Comparison of ENCODE assay signal across 1 cellular context in the genomic region with DNA sequence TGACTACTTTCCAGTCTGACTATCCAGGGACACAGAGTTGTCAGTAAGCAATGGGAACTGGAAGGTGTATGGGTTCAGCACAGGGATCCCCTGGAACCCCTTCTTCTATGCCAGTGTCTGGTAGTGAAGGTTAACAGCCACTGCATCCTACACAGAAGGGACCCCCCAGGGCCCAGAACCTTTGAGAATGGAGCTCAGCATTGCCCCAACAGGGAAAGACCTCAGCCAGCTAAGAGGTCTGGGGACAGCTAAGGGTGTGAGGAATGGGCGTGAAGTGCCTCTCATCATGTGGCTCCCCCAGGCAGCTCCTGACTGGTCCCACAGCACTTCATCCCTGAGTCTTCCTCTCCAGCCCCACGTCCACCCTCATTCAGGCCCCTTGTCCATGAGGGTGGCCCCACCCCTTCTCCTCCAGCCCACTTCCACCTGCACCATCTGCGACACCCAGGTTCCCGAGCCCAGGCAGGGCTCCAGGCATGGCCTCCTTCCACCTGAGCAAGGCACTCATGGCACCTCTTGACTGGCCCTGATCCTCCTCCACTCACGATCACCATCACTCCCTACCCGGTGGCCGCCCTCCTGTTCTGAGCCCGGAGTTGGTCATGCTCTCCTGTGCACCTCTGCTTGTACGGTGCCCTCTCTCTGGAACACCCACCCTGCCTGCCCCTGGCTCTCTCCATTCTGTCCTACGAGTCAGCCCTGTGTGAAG.
TF ChIP-seq lines count a peak whose summit lies in the region.

No MANE protein-coding gene starts in this region.

TF ChIP-seq in H1, 55 proteins besides CTCF, POLR2A, EP300 and RAD21:
- TF ChIP-seq SIRT6 (IDR thresholded peaks at IDR 0.05; ENCODE audit: low read length), result no peak
- TF ChIP-seq CHD1 (IDR thresholded peaks at IDR 0.05; ENCODE audit: low read depth, low read length), result no peak
- no peak for TF ChIP-seq EGR1 (IDR thresholded peaks at IDR 0.05; ENCODE audit: borderline replicate concordance, low read depth, low read length)
- no peak for TF ChIP-seq RFX5 (IDR thresholded peaks at IDR 0.05; ENCODE audit: borderline replicate concordance, low read depth, low read length)
- TF ChIP-seq GTF2F1 (IDR thresholded peaks at IDR 0.05; ENCODE audit: borderline replicate concordance, low read depth, low read length), result no peak
- no peak for TF ChIP-seq BCL11A (IDR thresholded peaks at IDR 0.05; ENCODE audit: low read depth in 2 of 2, low read length in 2 of 2)
- no peak for TF ChIP-seq ASH2L (IDR thresholded peaks at IDR 0.05; ENCODE audit: low read length)
- TF ChIP-seq TBP (IDR thresholded peaks at IDR 0.05; ENCODE audit: low read depth, low read length), result no peak
- no peak for TF ChIP-seq POLR2AphosphoS5 (IDR thresholded peaks at IDR 0.05; ENCODE audit: low read depth, low read length)
- TF ChIP-seq, protein P1, sequence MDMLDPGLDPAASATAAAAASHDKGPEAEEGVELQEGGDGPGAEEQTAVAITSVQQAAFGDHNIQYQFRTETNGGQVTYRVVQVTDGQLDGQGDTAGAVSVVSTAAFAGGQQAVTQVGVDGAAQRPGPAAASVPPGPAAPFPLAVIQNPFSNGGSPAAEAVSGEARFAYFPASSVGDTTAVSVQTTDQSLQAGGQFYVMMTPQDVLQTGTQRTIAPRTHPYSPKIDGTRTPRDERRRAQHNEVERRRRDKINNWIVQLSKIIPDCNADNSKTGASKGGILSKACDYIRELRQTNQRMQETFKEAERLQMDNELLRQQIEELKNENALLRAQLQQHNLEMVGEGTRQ (IDR thresholded peaks at IDR 0.05; ENCODE audit: low read length), result no peak
- TF ChIP-seq CTBP2 (IDR thresholded peaks at IDR 0.05; ENCODE audit: borderline replicate concordance, insufficient read depth, insufficient read length, low read length), result no peak
- no peak for TF ChIP-seq HDAC2 (IDR thresholded peaks at IDR 0.05; ENCODE audit: borderline replicate concordance in 1 of 2, low read depth in 2 of 2, low read length in 2 of 2)
- no peak for TF ChIP-seq NRF1 (IDR thresholded peaks at IDR 0.05; ENCODE audit: low read depth, low read length)
- TF ChIP-seq, protein P2, sequence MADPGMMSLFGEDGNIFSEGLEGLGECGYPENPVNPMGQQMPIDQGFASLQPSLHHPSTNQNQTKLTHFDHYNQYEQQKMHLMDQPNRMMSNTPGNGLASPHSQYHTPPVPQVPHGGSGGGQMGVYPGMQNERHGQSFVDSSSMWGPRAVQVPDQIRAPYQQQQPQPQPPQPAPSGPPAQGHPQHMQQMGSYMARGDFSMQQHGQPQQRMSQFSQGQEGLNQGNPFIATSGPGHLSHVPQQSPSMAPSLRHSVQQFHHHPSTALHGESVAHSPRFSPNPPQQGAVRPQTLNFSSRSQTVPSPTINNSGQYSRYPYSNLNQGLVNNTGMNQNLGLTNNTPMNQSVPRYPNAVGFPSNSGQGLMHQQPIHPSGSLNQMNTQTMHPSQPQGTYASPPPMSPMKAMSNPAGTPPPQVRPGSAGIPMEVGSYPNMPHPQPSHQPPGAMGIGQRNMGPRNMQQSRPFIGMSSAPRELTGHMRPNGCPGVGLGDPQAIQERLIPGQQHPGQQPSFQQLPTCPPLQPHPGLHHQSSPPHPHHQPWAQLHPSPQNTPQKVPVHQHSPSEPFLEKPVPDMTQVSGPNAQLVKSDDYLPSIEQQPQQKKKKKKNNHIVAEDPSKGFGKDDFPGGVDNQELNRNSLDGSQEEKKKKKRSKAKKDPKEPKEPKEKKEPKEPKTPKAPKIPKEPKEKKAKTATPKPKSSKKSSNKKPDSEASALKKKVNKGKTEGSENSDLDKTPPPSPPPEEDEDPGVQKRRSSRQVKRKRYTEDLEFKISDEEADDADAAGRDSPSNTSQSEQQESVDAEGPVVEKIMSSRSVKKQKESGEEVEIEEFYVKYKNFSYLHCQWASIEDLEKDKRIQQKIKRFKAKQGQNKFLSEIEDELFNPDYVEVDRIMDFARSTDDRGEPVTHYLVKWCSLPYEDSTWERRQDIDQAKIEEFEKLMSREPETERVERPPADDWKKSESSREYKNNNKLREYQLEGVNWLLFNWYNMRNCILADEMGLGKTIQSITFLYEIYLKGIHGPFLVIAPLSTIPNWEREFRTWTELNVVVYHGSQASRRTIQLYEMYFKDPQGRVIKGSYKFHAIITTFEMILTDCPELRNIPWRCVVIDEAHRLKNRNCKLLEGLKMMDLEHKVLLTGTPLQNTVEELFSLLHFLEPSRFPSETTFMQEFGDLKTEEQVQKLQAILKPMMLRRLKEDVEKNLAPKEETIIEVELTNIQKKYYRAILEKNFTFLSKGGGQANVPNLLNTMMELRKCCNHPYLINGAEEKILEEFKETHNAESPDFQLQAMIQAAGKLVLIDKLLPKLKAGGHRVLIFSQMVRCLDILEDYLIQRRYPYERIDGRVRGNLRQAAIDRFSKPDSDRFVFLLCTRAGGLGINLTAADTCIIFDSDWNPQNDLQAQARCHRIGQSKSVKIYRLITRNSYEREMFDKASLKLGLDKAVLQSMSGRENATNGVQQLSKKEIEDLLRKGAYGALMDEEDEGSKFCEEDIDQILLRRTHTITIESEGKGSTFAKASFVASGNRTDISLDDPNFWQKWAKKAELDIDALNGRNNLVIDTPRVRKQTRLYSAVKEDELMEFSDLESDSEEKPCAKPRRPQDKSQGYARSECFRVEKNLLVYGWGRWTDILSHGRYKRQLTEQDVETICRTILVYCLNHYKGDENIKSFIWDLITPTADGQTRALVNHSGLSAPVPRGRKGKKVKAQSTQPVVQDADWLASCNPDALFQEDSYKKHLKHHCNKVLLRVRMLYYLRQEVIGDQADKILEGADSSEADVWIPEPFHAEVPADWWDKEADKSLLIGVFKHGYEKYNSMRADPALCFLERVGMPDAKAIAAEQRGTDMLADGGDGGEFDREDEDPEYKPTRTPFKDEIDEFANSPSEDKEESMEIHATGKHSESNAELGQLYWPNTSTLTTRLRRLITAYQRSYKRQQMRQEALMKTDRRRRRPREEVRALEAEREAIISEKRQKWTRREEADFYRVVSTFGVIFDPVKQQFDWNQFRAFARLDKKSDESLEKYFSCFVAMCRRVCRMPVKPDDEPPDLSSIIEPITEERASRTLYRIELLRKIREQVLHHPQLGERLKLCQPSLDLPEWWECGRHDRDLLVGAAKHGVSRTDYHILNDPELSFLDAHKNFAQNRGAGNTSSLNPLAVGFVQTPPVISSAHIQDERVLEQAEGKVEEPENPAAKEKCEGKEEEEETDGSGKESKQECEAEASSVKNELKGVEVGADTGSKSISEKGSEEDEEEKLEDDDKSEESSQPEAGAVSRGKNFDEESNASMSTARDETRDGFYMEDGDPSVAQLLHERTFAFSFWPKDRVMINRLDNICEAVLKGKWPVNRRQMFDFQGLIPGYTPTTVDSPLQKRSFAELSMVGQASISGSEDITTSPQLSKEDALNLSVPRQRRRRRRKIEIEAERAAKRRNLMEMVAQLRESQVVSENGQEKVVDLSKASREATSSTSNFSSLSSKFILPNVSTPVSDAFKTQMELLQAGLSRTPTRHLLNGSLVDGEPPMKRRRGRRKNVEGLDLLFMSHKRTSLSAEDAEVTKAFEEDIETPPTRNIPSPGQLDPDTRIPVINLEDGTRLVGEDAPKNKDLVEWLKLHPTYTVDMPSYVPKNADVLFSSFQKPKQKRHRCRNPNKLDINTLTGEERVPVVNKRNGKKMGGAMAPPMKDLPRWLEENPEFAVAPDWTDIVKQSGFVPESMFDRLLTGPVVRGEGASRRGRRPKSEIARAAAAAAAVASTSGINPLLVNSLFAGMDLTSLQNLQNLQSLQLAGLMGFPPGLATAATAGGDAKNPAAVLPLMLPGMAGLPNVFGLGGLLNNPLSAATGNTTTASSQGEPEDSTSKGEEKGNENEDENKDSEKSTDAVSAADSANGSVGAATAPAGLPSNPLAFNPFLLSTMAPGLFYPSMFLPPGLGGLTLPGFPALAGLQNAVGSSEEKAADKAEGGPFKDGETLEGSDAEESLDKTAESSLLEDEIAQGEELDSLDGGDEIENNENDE (IDR thresholded peaks at IDR 0.05; ENCODE audit: insufficient replicate concordance, low read length), result no peak
- TF ChIP-seq CBX8 (IDR thresholded peaks at IDR 0.05; ENCODE audit: borderline replicate concordance, low read depth, low read length), result no peak
- no peak for TF ChIP-seq POU5F1 (IDR thresholded peaks at IDR 0.05; ENCODE audit: low read depth, low read length)
- no peak for TF ChIP-seq TEAD4 (IDR thresholded peaks at IDR 0.05; ENCODE audit: low read depth, low read length)
- TF ChIP-seq JUN (IDR thresholded peaks at IDR 0.05; ENCODE audit: low read depth, low read length), result no peak
